In genomic region chr1:13222788-13223187, GRCh38 we compare ENCODE assay signal across 8 cellular contexts. TPM values are rescaled to one million over a fixed set of nuclear protein-coding genes. Genes with fewer than 3 reads are reported as not detected.
"Had no signal": no experiment of that assay in that cellular context is flagged by ENCODE, and none has a peak within 500 bp of the region (broad histone marks: within the 10 kb centered on the region; RNA-seq: fewer than 3 reads in every experiment).

No MANE protein-coding gene starts in this region.

RNA-seq across cellular contexts. Expression of gene PRAMEF18, which starts 3.2 kb away (rescaled TPM):
- total RNA-seq: M059J, OCI-LY7, PC-9, Right ventricle myocardium inferior, RPMI7951, SJCRH30, SK-MEL-5, T-cell had no signal

RNA-seq across cellular contexts. Expression of gene PRAMEF13, which starts 21.6 kb away (rescaled TPM):
- total RNA-seq: M059J, OCI-LY7, PC-9, Right ventricle myocardium inferior, RPMI7951, SJCRH30, SK-MEL-5, T-cell had no signal

RNA-seq across cellular contexts. Expression of gene PRAMEF5, which starts 31.2 kb away (rescaled TPM):
- total RNA-seq: M059J, OCI-LY7, PC-9, Right ventricle myocardium inferior, RPMI7951, SJCRH30, SK-MEL-5, T-cell had no signal

RNA-seq across cellular contexts. Expression of gene PRAMEF9, which starts 51.1 kb away (rescaled TPM):
- total RNA-seq: M059J, OCI-LY7, PC-9, Right ventricle myocardium inferior, RPMI7951, SJCRH30, SK-MEL-5, T-cell had no signal

RNA-seq across cellular contexts. Expression of gene HNRNPCL4, which starts 57.4 kb away (rescaled TPM):
- total RNA-seq: M059J, OCI-LY7, PC-9, Right ventricle myocardium inferior, RPMI7951, SJCRH30, SK-MEL-5, T-cell had no signal
